ENCODE assay signal across 9 cellular contexts in genomic region chr10:32317795-32318194, GRCh38.
DNase-seq lines count a peak whose midpoint lies in the region; ATAC-seq and TF ChIP-seq lines count a peak whose summit lies in the region.
"Had no signal": no experiment of that assay in that cellular context is flagged by ENCODE, and none has a peak within 500 bp of the region (broad histone marks: within the 10 kb centered on the region; RNA-seq: fewer than 3 reads in every experiment).

No MANE protein-coding gene starts in this region.

- H3K4me1 ChIP-seq in muscle layer of duodenum (ENCODE audit: control insufficient read depth in 1 of 2, insufficient read depth in 2 of 2, low read length in 2 of 2) = peaks cover 22 to 65% of the 10 kb centered on the region in 2 donors

- peak overlapping the region; percentile 54 for H3K27ac ChIP-seq in muscle layer of duodenum (ENCODE audit: low read length)
- H3K27ac ChIP-seq: suprapubic skin had no signal

- ATAC-seq in GM18517 (IDR thresholded peaks at IDR 0.05; ENCODE audit: unreplicated experiment) = peak; percentile 96
- ATAC-seq in GM21576 (IDR thresholded peaks at IDR 0.05; ENCODE audit: unreplicated experiment) = peak; percentile 96
- ATAC-seq in HG03558 (IDR thresholded peaks at IDR 0.05; ENCODE audit: extremely low read depth, unreplicated experiment) = peak; percentile 89
- ATAC-seq in SK-N-SH treated with all-trans-retinoic acid at 6 μM for 48 hours = no peak

- no peaks in the 10 kb centered on the region for H3K9me3 ChIP-seq in muscle layer of duodenum (ENCODE audit: control insufficient read depth in 1 of 2, low read length in 2 of 2)
- H3K9me3 ChIP-seq: suprapubic skin had no signal

- H3K4me3 ChIP-seq in muscle layer of duodenum (ENCODE audit: low read depth in 1 of 2, low read length in 2 of 2) = no peak overlapping the region
- H3K4me3 ChIP-seq: suprapubic skin had no signal

- DNase-seq in KG1 (lab: John Stamatoyannopoulos, UW) (no peak), GOT3 (lab: John Stamatoyannopoulos, UW) (no peak), RKO (ENCODE audit: low spot score) (no peak)

- H3K27me3 ChIP-seq in muscle layer of duodenum (ENCODE audit: low read depth, low read length) = no peaks in the 10 kb centered on the region
- H3K27me3 ChIP-seq: suprapubic skin had no signal

- no peaks in the 10 kb centered on the region for H3K36me3 ChIP-seq in muscle layer of duodenum (ENCODE audit: control insufficient read depth in 1 of 2, insufficient read depth in 2 of 2, low read length in 2 of 2)
- H3K36me3 ChIP-seq: suprapubic skin had no signal

TF ChIP-seq in SK-N-SH treated with all-trans-retinoic acid at 6 μM for 48 hours, 23 proteins besides CTCF, POLR2A, EP300 and RAD21:
- TF ChIP-seq TCF4 (CRISPR knock-in tag; IDR thresholded peaks at IDR 0.05; ENCODE audit: borderline replicate concordance) = no peak
- no peak for TF ChIP-seq ZNF8 (CRISPR knock-in tag; IDR thresholded peaks at IDR 0.05)
- no peak for TF ChIP-seq TSHZ2 (CRISPR knock-in tag; IDR thresholded peaks at IDR 0.05)
- TF ChIP-seq ZFP3 (CRISPR knock-in tag; IDR thresholded peaks at IDR 0.05) = no peak
- TF ChIP-seq ZFP30 (CRISPR knock-in tag; IDR thresholded peaks at IDR 0.05) = no peak
- no peak for TF ChIP-seq ARNTL (CRISPR knock-in tag; IDR thresholded peaks at IDR 0.05; ENCODE audit: borderline replicate concordance, low read depth)
- no peak for TF ChIP-seq CSDC2 (CRISPR knock-in tag; IDR thresholded peaks at IDR 0.05)
- TF ChIP-seq ZNF565 (CRISPR knock-in tag; conservative IDR thresholded peaks at IDR 0.05; ENCODE audit: low read depth) = no peak
- TF ChIP-seq CREB5 (CRISPR knock-in tag; IDR thresholded peaks at IDR 0.05; ENCODE audit: low read depth) = no peak
- no peak for TF ChIP-seq SNAI2 (CRISPR knock-in tag; IDR thresholded peaks at IDR 0.05)
- TF ChIP-seq, protein P1, sequence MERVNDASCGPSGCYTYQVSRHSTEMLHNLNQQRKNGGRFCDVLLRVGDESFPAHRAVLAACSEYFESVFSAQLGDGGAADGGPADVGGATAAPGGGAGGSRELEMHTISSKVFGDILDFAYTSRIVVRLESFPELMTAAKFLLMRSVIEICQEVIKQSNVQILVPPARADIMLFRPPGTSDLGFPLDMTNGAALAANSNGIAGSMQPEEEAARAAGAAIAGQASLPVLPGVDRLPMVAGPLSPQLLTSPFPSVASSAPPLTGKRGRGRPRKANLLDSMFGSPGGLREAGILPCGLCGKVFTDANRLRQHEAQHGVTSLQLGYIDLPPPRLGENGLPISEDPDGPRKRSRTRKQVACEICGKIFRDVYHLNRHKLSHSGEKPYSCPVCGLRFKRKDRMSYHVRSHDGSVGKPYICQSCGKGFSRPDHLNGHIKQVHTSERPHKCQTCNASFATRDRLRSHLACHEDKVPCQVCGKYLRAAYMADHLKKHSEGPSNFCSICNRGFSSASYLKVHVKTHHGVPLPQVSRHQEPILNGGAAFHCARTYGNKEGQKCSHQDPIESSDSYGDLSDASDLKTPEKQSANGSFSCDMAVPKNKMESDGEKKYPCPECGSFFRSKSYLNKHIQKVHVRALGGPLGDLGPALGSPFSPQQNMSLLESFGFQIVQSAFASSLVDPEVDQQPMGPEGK (CRISPR knock-in tag; IDR thresholded peaks at IDR 0.05; ENCODE audit: borderline replicate concordance) = no peak
- TF ChIP-seq GLIS3 (CRISPR knock-in tag; IDR thresholded peaks at IDR 0.05) = no peak
- TF ChIP-seq OSR1 (CRISPR knock-in tag; IDR thresholded peaks at IDR 0.05) = no peak
TF ChIP-seq in SK-N-SH treated with all-trans-retinoic acid at 6 μM for 48 hours: peak in this region for 0.
